In genomic region chr4:22524895-22525294, GRCh38 we compare ENCODE assay signal across 32 cellular contexts.
"Had no signal": no experiment of that assay in that cellular context is flagged by ENCODE, and none has a peak within 500 bp of the region (broad histone marks: within the 10 kb centered on the region; RNA-seq: fewer than 3 reads in every experiment).

No MANE protein-coding gene starts in this region.

- H3K4me3 ChIP-seq: ascending aorta, cardiac muscle cell had no signal

- ATAC-seq: activated CD4-positive, alpha-beta T cell treated with anti-CD3 and anti-CD28 coated beads for 36 hours; activated CD4-positive, CD25-positive, alpha-beta regulatory T cell treated with anti-CD3 and anti-CD28 coated beads, Interleukin-2, amount 50 U/mL, for 24 hours; activated CD8-positive, alpha-beta memory T cell treated with anti-CD3 and anti-CD28 coated beads, Interleukin-2, amount 10 ng/mL, durations not matched to agents 7 days and 5 days; activated CD8-positive, alpha-beta T cell treated with anti-CD3 and anti-CD28 coated beads, Interleukin-2, amount 10 ng/mL, durations not matched to agents 7 days and 5 days; activated naive CD8-positive, alpha-beta T cell treated with anti-CD3 and anti-CD28 coated beads, Interleukin-2, amount 50 U/mL, for 24 hours; activated T-helper 17 cell treated with anti-CD3 and anti-CD28 coated beads, Interleukin-2, amount 50 U/mL, for 72 hours; WTC11 had no signal

- H3K27ac ChIP-seq: ascending aorta, cardiac muscle cell, WERI-Rb-1 had no signal

- H3K27me3 ChIP-seq: ascending aorta, cardiac muscle cell had no signal

- H3K36me3 ChIP-seq: ascending aorta, cardiac muscle cell, WERI-Rb-1 had no signal

- DNase-seq: activated CD4-positive, alpha-beta memory T cell treated with anti-CD3 and anti-CD28 coated beads, Interleukin-2, amount 10 ng/mL, durations not matched to agents 7 days and 5 days; activated CD4-positive, alpha-beta T cell treated with anti-CD3 and anti-CD28 coated beads for 1 hour; activated CD4-positive, alpha-beta T cell treated with anti-CD3 and anti-CD28 coated beads for 36 hours; activated CD4-positive, alpha-beta T cell treated with anti-CD3 and anti-CD28 coated beads for 48 hours; activated CD4-positive, alpha-beta T cell treated with anti-CD3 and anti-CD28 coated beads, Interleukin-2, amount 10 ng/mL, durations not matched to agents 7 days and 5 days; activated CD4-positive, alpha-beta T cell treated with anti-CD3 and anti-CD28 coated beads, Interleukin-2, amount 50 U/mL, for 48 hours; activated CD4-positive, CD25-positive, alpha-beta regulatory T cell; activated CD8-positive, alpha-beta memory T cell treated with anti-CD3 and anti-CD28 coated beads for 24 hours; activated CD8-positive, alpha-beta memory T cell treated with anti-CD3 and anti-CD28 coated beads, Interleukin-2, amount 10 ng/mL, durations not matched to agents 7 days and 5 days; activated CD8-positive, alpha-beta memory T cell treated with anti-CD3 and anti-CD28 coated beads, Interleukin-2, amount 50 U/mL, for 48 hours; activated CD8-positive, alpha-beta T cell treated with anti-CD3 and anti-CD28 coated beads, Interleukin-2, amount 10 ng/mL, durations not matched to agents 7 days and 5 days; activated effector memory CD4-positive, alpha-beta T cell treated with anti-CD3 and anti-CD28 coated beads, Interleukin-2, amount 50 U/mL, for 16 hours; activated gamma-delta T cell treated with Interleukin-2 at 50 U/mL for 16 hours; activated naive CD4-positive, alpha-beta T cell; activated naive CD4-positive, alpha-beta T cell treated with anti-CD3 and anti-CD28 coated beads, Interleukin-2, amount 10 ng/mL, durations not matched to agents 7 days and 5 days; activated naive CD8-positive, alpha-beta T cell treated with anti-CD3 and anti-CD28 coated beads, Interleukin-2, amount 10 ng/mL, durations not matched to agents 7 days and 5 days; activated naive CD8-positive, alpha-beta T cell treated with anti-CD3 and anti-CD28 coated beads, Interleukin-2, amount 50 U/mL, for 24 hours; activated T-cell treated with anti-CD3 and anti-CD28 coated beads, Interleukin-2, amount 50 U/mL, for 24 hours; activated T-cell treated with anti-CD3 and anti-CD28 coated beads, Interleukin-2, amount 50 U/mL, for 48 hours; amygdala; anterior cingulate cortex; caudate nucleus; cerebellar nuclear complex; T-helper 1 cell; T-helper 2 cell; T-helper 9 cell; WERI-Rb-1 had no signal

- H3K9me3 ChIP-seq: ascending aorta had no signal

- H3K4me1 ChIP-seq: ascending aorta had no signal
